14 cellular contexts compared by ENCODE assay signal in genomic region chr9:34343090-34343489, GRCh38. TPM values are rescaled to one million over a fixed set of nuclear protein-coding genes. Genes with fewer than 3 reads are reported as not detected.
A peak's percentile ranks its signal among the peaks of the same experiment; 100 is the strongest.
DNase-seq lines count a peak whose midpoint lies in the region; ATAC-seq and TF ChIP-seq lines count a peak whose summit lies in the region.
"Had no signal": no experiment of that assay in that cellular context is flagged by ENCODE, and none has a peak within 500 bp of the region (broad histone marks: within the 10 kb centered on the region; RNA-seq: fewer than 3 reads in every experiment).

No MANE protein-coding gene starts in this region.

- intact Hi-C loops in head of caudate nucleus (cut with DNase I) = no loop called here
- intact Hi-C loops in thyroid gland (cut with DNase I) = no loop called here

- WGBS in thyroid gland, 2 donors = 65 to 72% methylated on average over 5 of the region's 5 CpGs

- no peak overlapping the region for H3K4me3 Mint-ChIP-seq in chondrocyte (ENCODE audit: unreplicated experiment)
- H3K4me3 Mint-ChIP-seq: activated B cell treated with CpG ODN at 0.5 μM for 24 hours; CD4-positive, CD25-positive, alpha-beta regulatory T cell; immature natural killer cell; nephron had no signal

- no peak for ATAC-seq in activated CD4-positive, CD25-positive, alpha-beta regulatory T cell treated with anti-CD3 and anti-CD28 coated beads, Interleukin-2, amount 50 U/mL, for 24 hours

- H3K4me1 Mint-ChIP-seq in chondrocyte (ENCODE audit: low read depth) = peaks cover 8% of the 10 kb centered on the region
- H3K4me1 Mint-ChIP-seq: activated B cell treated with CpG ODN at 0.5 μM for 24 hours; CD4-positive, CD25-positive, alpha-beta regulatory T cell; immature natural killer cell had no signal

- DNase-seq in amygdala (lab: John Stamatoyannopoulos, UW) = peak in 48 of 56 donors; percentile 13 to 87 (median 57)
- peak in 39 of 42 donors; percentile 22 to 87 (median 62) for DNase-seq in head of caudate nucleus
- DNase-seq in mucosa of gallbladder (ENCODE audit: low spot score) = peak; percentile 84
- DNase-seq in thyroid gland = peak; percentile 33 to 55
- no peak for DNase-seq in iPS-NIHi11 (ENCODE audit: low spot score)
- DNase-seq in activated gamma-delta T cell treated with Interleukin-2 at 50 U/mL for 16 hours = no peak
- DNase-seq in chondrocyte (ENCODE audit: low spot score) = no peak
- DNase-seq: activated B cell treated with CpG ODN at 0.5 μM for 24 hours; activated T-cell treated with anti-CD3 and anti-CD28 coated beads, Interleukin-2, amount 50 U/mL, for 1 hour; CD4-positive, CD25-positive, alpha-beta regulatory T cell; immature natural killer cell; NCI-H1694 treated with DMSO at 0.1 percent for 48 hours had no signal

- no peaks in the 10 kb centered on the region for H3K36me3 ChIP-seq in thyroid gland

- H3K27ac Mint-ChIP-seq in chondrocyte (ENCODE audit: unreplicated experiment) = no peak overlapping the region
- H3K27ac Mint-ChIP-seq: activated B cell treated with CpG ODN at 0.5 μM for 24 hours; CD4-positive, CD25-positive, alpha-beta regulatory T cell; immature natural killer cell had no signal

- H3K36me3 Mint-ChIP-seq in chondrocyte (ENCODE audit: low read depth) = peaks cover 17% of the 10 kb centered on the region

- H3K4me1 ChIP-seq in thyroid gland = peaks cover 5 to 19% of the 10 kb centered on the region in 2 donors

- H3K9me3 ChIP-seq in thyroid gland = no peaks in the 10 kb centered on the region

- H3K4me3 ChIP-seq in thyroid gland (replicated peaks in 1 of 3) = no peak overlapping the region

- TF ChIP-seq CTCF in thyroid gland (IDR thresholded peaks at IDR 0.05) (no peak), chondrocyte (IDR thresholded peaks at IDR 0.05) (no peak)

- H3K9me3 Mint-ChIP-seq in chondrocyte (ENCODE audit: low read depth) = no peaks in the 10 kb centered on the region
- H3K9me3 Mint-ChIP-seq: activated B cell treated with CpG ODN at 0.5 μM for 24 hours; CD4-positive, CD25-positive, alpha-beta regulatory T cell; immature natural killer cell; nephron had no signal

- peak overlapping the region; percentile 4 to 44 (median 38) for H3K27ac ChIP-seq in thyroid gland

- H3K27me3 ChIP-seq in thyroid gland = no peaks in the 10 kb centered on the region

- H3K27me3 Mint-ChIP-seq in chondrocyte (ENCODE audit: low read depth) = no peaks in the 10 kb centered on the region
- H3K27me3 Mint-ChIP-seq: activated B cell treated with CpG ODN at 0.5 μM for 24 hours; CD4-positive, CD25-positive, alpha-beta regulatory T cell had no signal

- no peak for TF ChIP-seq POLR2A in thyroid gland (IDR thresholded peaks at IDR 0.05)

RNA-seq across cellular contexts. Expression of gene NUDT2, which starts 13.7 kb away (rescaled TPM):
- total RNA-seq in mucosa of gallbladder = 25.5 TPM
- 1 to 10 TPM; 3.0 to 8.7 (median 4.8) TPM for total RNA-seq in thyroid gland
- total RNA-seq in chondrocyte = 15.6 to 17.9 TPM (median 17.6 TPM) in 3 replicates

RNA-seq across cellular contexts. Expression of gene KIF24, which starts 14.0 kb away (rescaled TPM):
- 1.9 TPM for total RNA-seq in mucosa of gallbladder
- total RNA-seq in thyroid gland = 1 to 10 TPM; 1.7 to 7.8 (median 4.6) TPM
- 0.90 to 2.5 TPM (median 1.0 TPM) in 3 replicates for total RNA-seq in chondrocyte

RNA-seq across cellular contexts. Expression of gene MYORG, which starts 33.6 kb away (rescaled TPM):
- total RNA-seq in mucosa of gallbladder = 94.5 TPM
- total RNA-seq in thyroid gland = 1 to 10 TPM; 3.2 to 9.2 (median 6.0) TPM
- total RNA-seq in chondrocyte = 5.3 to 7.5 TPM (median 6.8 TPM) in 3 replicates

Comparison
In these comparisons a context has a peak if more than half of its experiments do, and no peak if none do; other contexts are left out.
1. DNase-seq: peak in amygdala (48 of 56), head of caudate nucleus (39 of 42), mucosa of gallbladder (single experiment) and thyroid gland (2 of 2); none in iPS-NIHi11 (single experiment), activated gamma-delta T cell treated with Interleukin-2 at 50 U/mL for 16 hours (single experiment) and chondrocyte (single experiment).